1 cellular context compared by ENCODE assay signal in genomic region chr12:107379852-107380567, GRCh38.
TF ChIP-seq lines count a peak whose summit lies in the region.

No MANE protein-coding gene starts in this region.

TF ChIP-seq in HepG2, 621 proteins besides CTCF, POLR2A, EP300 and RAD21 (continued from another document and continues in another):
- TF ChIP-seq GMEB2 (CRISPR knock-in tag; IDR thresholded peaks at IDR 0.05; ENCODE audit: low read depth) (no peak), NR1H2 (CRISPR knock-in tag; IDR thresholded peaks at IDR 0.05; ENCODE audit: borderline replicate concordance, low read depth) (no peak), FIP1L1 (IDR thresholded peaks at IDR 0.05; ENCODE audit: borderline replicate concordance, insufficient read depth, low read depth, low read length) (no peak), NCOR1 (IDR thresholded peaks at IDR 0.05; ENCODE audit: borderline replicate concordance, low read length) (peak; percentile 68; the same call in 1 of the 2 replicates), MED13 (CRISPR knock-in tag; IDR thresholded peaks at IDR 0.05) (no peak), MATR3 (CRISPR knock-in tag; IDR thresholded peaks at IDR 0.05) (no peak), SNAPC2 (CRISPR knock-in tag; IDR thresholded peaks at IDR 0.05) (no peak), ZNF740 (CRISPR knock-in tag; IDR thresholded peaks at IDR 0.05) (no peak), ZNF512B (CRISPR knock-in tag; IDR thresholded peaks at IDR 0.05; ENCODE audit: borderline replicate concordance) (no peak), ZSCAN9 (CRISPR knock-in tag; IDR thresholded peaks at IDR 0.05; ENCODE audit: borderline replicate concordance) (no peak), ZBTB8A (CRISPR knock-in tag; IDR thresholded peaks at IDR 0.05; ENCODE audit: borderline replicate concordance, low read depth) (no peak), KDM5A (IDR thresholded peaks at IDR 0.05; ENCODE audit: borderline replicate concordance, low read length) (no peak), RBM39 (IDR thresholded peaks at IDR 0.05; ENCODE audit: low read depth, low read length, poor library complexity, severe bottlenecking) (no peak), ZNF431 (CRISPR knock-in tag; IDR thresholded peaks at IDR 0.05; ENCODE audit: borderline replicate concordance, low read depth) (no peak), ZNF501 (CRISPR knock-in tag; IDR thresholded peaks at IDR 0.05) (0 out of 2 replicates have a peak, but pooled peaks have one; percentile 22), SMC3 (IDR thresholded peaks at IDR 0.05; ENCODE audit: low read length) (no peak), ZNF770 (CRISPR knock-in tag; IDR thresholded peaks at IDR 0.05) (no peak), KLF9 (CRISPR knock-in tag; IDR thresholded peaks at IDR 0.05; ENCODE audit: low read depth) (no peak), SMARCE1 (IDR thresholded peaks at IDR 0.05; ENCODE audit: borderline replicate concordance) (no peak), PAX8 (CRISPR knock-in tag; IDR thresholded peaks at IDR 0.05; ENCODE audit: borderline replicate concordance) (no peak), ZNF556 (CRISPR knock-in tag; IDR thresholded peaks at IDR 0.05; ENCODE audit: borderline replicate concordance) (no peak), MAFK (conservative IDR thresholded peaks at IDR 0.05 in 1 of 2, IDR thresholded peaks at IDR 0.05 in 1 of 2; ENCODE audit: low read length in 2 of 2) (no peak), CAMTA2 (CRISPR knock-in tag; IDR thresholded peaks at IDR 0.05; ENCODE audit: borderline replicate concordance) (no peak), KDM2A (CRISPR knock-in tag; IDR thresholded peaks at IDR 0.05; ENCODE audit: borderline replicate concordance, low read depth) (no peak), ZNF543 (CRISPR knock-in tag; IDR thresholded peaks at IDR 0.05) (no peak), MTA3 (CRISPR knock-in tag; IDR thresholded peaks at IDR 0.05) (no peak), MYPOP (CRISPR knock-in tag; IDR thresholded peaks at IDR 0.05) (no peak), KMT2B (CRISPR knock-in tag; IDR thresholded peaks at IDR 0.05) (no peak), MIXL1 (CRISPR knock-in tag; IDR thresholded peaks at IDR 0.05) (no peak), GABPA (IDR thresholded peaks at IDR 0.05; ENCODE audit: low read depth, low read length) (no peak), GABPA (CRISPR knock-in tag; IDR thresholded peaks at IDR 0.05; ENCODE audit: low read depth) (no peak), ELF3 (CRISPR knock-in tag; IDR thresholded peaks at IDR 0.05) (no peak), CHCHD3 (CRISPR knock-in tag; IDR thresholded peaks at IDR 0.05) (no peak), ZFP82 (CRISPR knock-in tag; IDR thresholded peaks at IDR 0.05; ENCODE audit: borderline replicate concordance) (no peak), GPN1 (CRISPR knock-in tag; IDR thresholded peaks at IDR 0.05; ENCODE audit: borderline replicate concordance) (no peak), ZEB1 (IDR thresholded peaks at IDR 0.05; ENCODE audit: insufficient replicate concordance, low read depth) (no peak), KLF13 (CRISPR knock-in tag; IDR thresholded peaks at IDR 0.05) (no peak), HOXA3 (CRISPR knock-in tag; IDR thresholded peaks at IDR 0.05) (no peak), EED (CRISPR knock-in tag; IDR thresholded peaks at IDR 0.05) (no peak), NCOA2 (CRISPR knock-in tag; IDR thresholded peaks at IDR 0.05) (no peak), POGZ (CRISPR knock-in tag; IDR thresholded peaks at IDR 0.05) (no peak), PRDM15 (CRISPR knock-in tag; IDR thresholded peaks at IDR 0.05) (no peak), ZNF777 (CRISPR knock-in tag; IDR thresholded peaks at IDR 0.05) (no peak)
- TF ChIP-seq, protein P1, sequence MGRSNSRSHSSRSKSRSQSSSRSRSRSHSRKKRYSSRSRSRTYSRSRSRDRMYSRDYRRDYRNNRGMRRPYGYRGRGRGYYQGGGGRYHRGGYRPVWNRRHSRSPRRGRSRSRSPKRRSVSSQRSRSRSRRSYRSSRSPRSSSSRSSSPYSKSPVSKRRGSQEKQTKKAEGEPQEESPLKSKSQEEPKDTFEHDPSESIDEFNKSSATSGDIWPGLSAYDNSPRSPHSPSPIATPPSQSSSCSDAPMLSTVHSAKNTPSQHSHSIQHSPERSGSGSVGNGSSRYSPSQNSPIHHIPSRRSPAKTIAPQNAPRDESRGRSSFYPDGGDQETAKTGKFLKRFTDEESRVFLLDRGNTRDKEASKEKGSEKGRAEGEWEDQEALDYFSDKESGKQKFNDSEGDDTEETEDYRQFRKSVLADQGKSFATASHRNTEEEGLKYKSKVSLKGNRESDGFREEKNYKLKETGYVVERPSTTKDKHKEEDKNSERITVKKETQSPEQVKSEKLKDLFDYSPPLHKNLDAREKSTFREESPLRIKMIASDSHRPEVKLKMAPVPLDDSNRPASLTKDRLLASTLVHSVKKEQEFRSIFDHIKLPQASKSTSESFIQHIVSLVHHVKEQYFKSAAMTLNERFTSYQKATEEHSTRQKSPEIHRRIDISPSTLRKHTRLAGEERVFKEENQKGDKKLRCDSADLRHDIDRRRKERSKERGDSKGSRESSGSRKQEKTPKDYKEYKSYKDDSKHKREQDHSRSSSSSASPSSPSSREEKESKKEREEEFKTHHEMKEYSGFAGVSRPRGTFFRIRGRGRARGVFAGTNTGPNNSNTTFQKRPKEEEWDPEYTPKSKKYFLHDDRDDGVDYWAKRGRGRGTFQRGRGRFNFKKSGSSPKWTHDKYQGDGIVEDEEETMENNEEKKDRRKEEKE (IDR thresholded peaks at IDR 0.05) = no peak
- TF ChIP-seq, protein P2, sequence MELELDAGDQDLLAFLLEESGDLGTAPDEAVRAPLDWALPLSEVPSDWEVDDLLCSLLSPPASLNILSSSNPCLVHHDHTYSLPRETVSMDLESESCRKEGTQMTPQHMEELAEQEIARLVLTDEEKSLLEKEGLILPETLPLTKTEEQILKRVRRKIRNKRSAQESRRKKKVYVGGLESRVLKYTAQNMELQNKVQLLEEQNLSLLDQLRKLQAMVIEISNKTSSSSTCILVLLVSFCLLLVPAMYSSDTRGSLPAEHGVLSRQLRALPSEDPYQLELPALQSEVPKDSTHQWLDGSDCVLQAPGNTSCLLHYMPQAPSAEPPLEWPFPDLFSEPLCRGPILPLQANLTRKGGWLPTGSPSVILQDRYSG (CRISPR knock-in tag; IDR thresholded peaks at IDR 0.05) = no peak
- TF ChIP-seq, protein P3, sequence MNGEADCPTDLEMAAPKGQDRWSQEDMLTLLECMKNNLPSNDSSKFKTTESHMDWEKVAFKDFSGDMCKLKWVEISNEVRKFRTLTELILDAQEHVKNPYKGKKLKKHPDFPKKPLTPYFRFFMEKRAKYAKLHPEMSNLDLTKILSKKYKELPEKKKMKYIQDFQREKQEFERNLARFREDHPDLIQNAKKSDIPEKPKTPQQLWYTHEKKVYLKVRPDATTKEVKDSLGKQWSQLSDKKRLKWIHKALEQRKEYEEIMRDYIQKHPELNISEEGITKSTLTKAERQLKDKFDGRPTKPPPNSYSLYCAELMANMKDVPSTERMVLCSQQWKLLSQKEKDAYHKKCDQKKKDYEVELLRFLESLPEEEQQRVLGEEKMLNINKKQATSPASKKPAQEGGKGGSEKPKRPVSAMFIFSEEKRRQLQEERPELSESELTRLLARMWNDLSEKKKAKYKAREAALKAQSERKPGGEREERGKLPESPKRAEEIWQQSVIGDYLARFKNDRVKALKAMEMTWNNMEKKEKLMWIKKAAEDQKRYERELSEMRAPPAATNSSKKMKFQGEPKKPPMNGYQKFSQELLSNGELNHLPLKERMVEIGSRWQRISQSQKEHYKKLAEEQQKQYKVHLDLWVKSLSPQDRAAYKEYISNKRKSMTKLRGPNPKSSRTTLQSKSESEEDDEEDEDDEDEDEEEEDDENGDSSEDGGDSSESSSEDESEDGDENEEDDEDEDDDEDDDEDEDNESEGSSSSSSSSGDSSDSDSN (CRISPR knock-in tag; IDR thresholded peaks at IDR 0.05) = no peak
